ENCODE assay signal across 8 cellular contexts in genomic region chr6:111427341-111428116, GRCh38. TPM values are rescaled to one million over a fixed set of nuclear protein-coding genes. Genes with fewer than 3 reads are reported as not detected.
DNase-seq lines count a peak whose midpoint lies in the region; ATAC-seq, FAIRE-seq and TF ChIP-seq lines count a peak whose summit lies in the region.

No MANE protein-coding gene starts in this region.

- CTCF ChIA-PET in AG04450 (lab: Charles Lee), result no interaction called here

- H3K27ac ChIP-seq in AG04450 (ENCODE audit: low read depth, low read length), result peak overlapping the region; percentile 63

- H3K9me3 Mint-ChIP-seq in T-helper 2 cell treated with Interferon-gamma antibody and Interleukin-4, amounts not matched to agents 5 μg/mL and 100 μg/mL, for 36 hours, result peaks cover 16% of the 10 kb centered on the region

- H3K9me3 ChIP-seq in AG04450 (ENCODE audit: control insufficient read depth, insufficient read depth, low read length), result peaks cover 9% of the 10 kb centered on the region

- peaks cover 41% of the 10 kb centered on the region for H3K4me1 Mint-ChIP-seq in T-helper 2 cell treated with Interferon-gamma antibody and Interleukin-4, amounts not matched to agents 5 μg/mL and 100 μg/mL, for 36 hours (ENCODE audit: low read depth)

- DNase-seq in AG04450 (ENCODE audit: low read depth, low spot score), result peak; percentile 11
- peak; percentile 39 for DNase-seq in T-helper 2 cell treated with Interferon-gamma antibody and Interleukin-4, amounts not matched to agents 5 μg/mL and 100 μg/mL, for 36 hours (ENCODE audit: low spot score)
- DNase-seq in glomerular visceral epithelial cell (ENCODE audit: extremely low spot score), result peak; percentile 79
- DNase-seq in D721Med (ENCODE audit: insufficient read length, low spot score), result no peak
- no peak for DNase-seq in cardiac septum (ENCODE audit: low spot score)

- POLR2A ChIA-PET in AG04450 (lab: Yijun Ruan, JAX), result no interaction called here

- H3K27me3 Mint-ChIP-seq in T-helper 2 cell treated with Interferon-gamma antibody and Interleukin-4, amounts not matched to agents 5 μg/mL and 100 μg/mL, for 36 hours (ENCODE audit: low read depth), result no peaks in the 10 kb centered on the region

- H3K4me3 ChIP-seq in AG04450 (ENCODE audit: low read depth, low read length), result no peak overlapping the region; the same call in 1 of the 2 replicates

- FAIRE-seq in D721Med (lab: Jason Lieb, UNC), result no peak

- no peaks in the 10 kb centered on the region for H3K27me3 ChIP-seq in AG04450 (ENCODE audit: control insufficient read depth, insufficient read depth, low read length)

- H3K36me3 Mint-ChIP-seq in T-helper 2 cell treated with Interferon-gamma antibody and Interleukin-4, amounts not matched to agents 5 μg/mL and 100 μg/mL, for 36 hours (ENCODE audit: low read depth), result peaks cover 35% of the 10 kb centered on the region

- ATAC-seq in GM18858 (IDR thresholded peaks at IDR 0.05; ENCODE audit: unreplicated experiment), result peak; percentile 74
- peak; percentile 82 for ATAC-seq in HG03432 (IDR thresholded peaks at IDR 0.05; ENCODE audit: unreplicated experiment)
- ATAC-seq in HG02840 (IDR thresholded peaks at IDR 0.05; ENCODE audit: low FRiP score, unreplicated experiment), result no peak

- peak overlapping the region; percentile 41 for H3K27ac Mint-ChIP-seq in T-helper 2 cell treated with Interferon-gamma antibody and Interleukin-4, amounts not matched to agents 5 μg/mL and 100 μg/mL, for 36 hours

- intact Hi-C loops in cardiac septum (cut with DNase I), result no loop called here

- no peak for TF ChIP-seq CTCF in AG04450 (IDR thresholded peaks at IDR 0.05; ENCODE audit: low read depth, low read length)
- no peak for TF ChIP-seq CTCF in D721Med (IDR thresholded peaks at IDR 0.05; ENCODE audit: insufficient read depth, missing control alignments)

- H3K4me3 Mint-ChIP-seq in T-helper 2 cell treated with Interferon-gamma antibody and Interleukin-4, amounts not matched to agents 5 μg/mL and 100 μg/mL, for 36 hours, result peak overlapping the region; percentile 68

RNA-seq across cellular contexts. Expression of gene REV3L, which starts 55.5 kb away (rescaled TPM):
- polyA plus RNA-seq in AG04450 (2011; rRNA removed), result 26.2 and 38.4 TPM in 2 replicates
- 31.9 and 56.9 TPM in 2 replicates for polyA minus RNA-seq in AG04450 (2011; rRNA and poly(A)+ RNA removed)
- 17.8 TPM for total RNA-seq in cardiac septum

Comparison
In these comparisons a context has a peak if more than half of its experiments do, and no peak if none do; other contexts are left out.
1. DNase-seq: peak in AG04450 (single experiment), T-helper 2 cell treated with Interferon-gamma antibody and Interleukin-4, amounts not matched to agents 5 μg/mL and 100 μg/mL, for 36 hours (single experiment) and glomerular visceral epithelial cell (single experiment); none in D721Med (single experiment) and cardiac septum (single experiment).